Comparison of ENCODE assay signal across 8 cellular contexts in the genomic region with DNA sequence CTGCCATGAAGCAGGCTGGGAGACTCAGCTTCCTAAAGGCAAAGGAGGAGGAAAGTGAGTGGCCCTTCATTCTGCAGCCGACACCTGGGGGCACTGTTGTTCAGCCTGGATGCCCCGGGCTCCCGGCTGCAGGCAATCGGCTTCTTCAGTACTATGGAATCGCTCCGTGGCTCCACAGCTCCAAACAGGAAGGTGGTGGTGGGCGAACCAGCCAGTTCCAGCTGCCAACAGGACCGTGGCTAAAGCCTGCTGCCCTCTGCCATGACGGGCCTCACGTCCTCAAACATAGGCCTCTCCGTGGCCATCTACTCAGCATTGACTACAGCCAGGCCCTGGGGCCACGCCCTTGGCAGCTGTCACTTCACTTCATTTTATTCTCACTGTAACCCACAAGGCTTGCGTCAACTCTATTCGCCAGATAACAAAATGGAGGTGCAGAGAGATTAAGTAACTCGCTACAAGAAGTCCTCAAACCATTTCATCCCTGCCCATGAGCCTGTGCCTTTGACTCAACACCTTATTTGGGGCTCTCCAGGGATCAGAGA. TPM values are rescaled to one million over a fixed set of nuclear protein-coding genes. Genes with fewer than 3 reads are reported as not detected.
DNase-seq lines count a peak whose midpoint lies in the region; ATAC-seq and TF ChIP-seq lines count a peak whose summit lies in the region.

No MANE protein-coding gene starts in this region.

- no peaks in the 10 kb centered on the region for H3K9me2 ChIP-seq in OCI-LY1 (ENCODE audit: low read depth, low read length)

- H4K20me1 ChIP-seq in OCI-LY1 (ENCODE audit: insufficient read depth, low read length) = no peaks in the 10 kb centered on the region

- peak overlapping the region; percentile 51 for H3K4me2 ChIP-seq in OCI-LY1 (ENCODE audit: low read length)
- peak overlapping the region; percentile 44 for H3K4me2 ChIP-seq in trophoblast cell (ENCODE audit: low read length)

- no peak overlapping the region for H2BK120ac ChIP-seq in trophoblast cell (ENCODE audit: insufficient read depth, low read length, poor library complexity)

- H3K79me1 ChIP-seq in trophoblast cell (ENCODE audit: low read length) = no peaks in the 10 kb centered on the region

- TF ChIP-seq CTCF in OCI-LY1 (IDR thresholded peaks at IDR 0.05; ENCODE audit: low read length) (peak; percentile 88), fibroblast of pulmonary artery (IDR thresholded peaks at IDR 0.05; ENCODE audit: low read length, missing control alignments) (peak; percentile 75)

- H3K9me3 ChIP-seq in OCI-LY1 (ENCODE audit: low read length) (no peaks in the 10 kb centered on the region; the same call in 1 of the 2 replicates), trophoblast cell (ENCODE audit: insufficient read depth, low read depth, low read length) (peaks cover 3% of the 10 kb centered on the region)

- no peak overlapping the region for H3K14ac ChIP-seq in trophoblast cell (ENCODE audit: low read length)

- no peak overlapping the region for H2AFZ ChIP-seq in OCI-LY1 (ENCODE audit: low read length)
- H2AFZ ChIP-seq in trophoblast cell (ENCODE audit: insufficient read depth, low read length, poor library complexity) = no peak overlapping the region

- H2BK12ac ChIP-seq in trophoblast cell (ENCODE audit: low read length) = no peak overlapping the region

- 0 out of 2 replicates have a peak, but pooled peaks cover 4% of the 10 kb centered on the region for H3F3A ChIP-seq in OCI-LY1 (ENCODE audit: insufficient read depth, low read length)

- peak overlapping the region; percentile 42 for H4K8ac ChIP-seq in trophoblast cell (ENCODE audit: low read depth, low read length)

- WGBS in trophoblast cell (ENCODE audit: extremely low coverage, insufficient coverage, insufficient read length) = no CpG with 5 or more reads among the region's 15 CpGs

- no peak overlapping the region for H2BK5ac ChIP-seq in trophoblast cell (ENCODE audit: low read depth, low read length, poor library complexity)

- H3K36me3 ChIP-seq in OCI-LY1 (ENCODE audit: insufficient read depth, low read length) = peaks cover 52% of the 10 kb centered on the region
- H3K36me3 ChIP-seq in trophoblast cell (ENCODE audit: control insufficient read depth in 1 of 2, insufficient read depth in 2 of 2, low read length in 2 of 2) = no peaks in the 10 kb centered on the region

- H3K79me2 ChIP-seq in OCI-LY1 (ENCODE audit: insufficient read depth, low read length) (0 out of 2 replicates have a peak, but pooled peaks cover 4% of the 10 kb centered on the region), trophoblast cell (ENCODE audit: control insufficient read depth, insufficient read depth, low read length, poor library complexity) (no peaks in the 10 kb centered on the region)

- H3K27ac ChIP-seq in OCI-LY1 (ENCODE audit: low read depth, low read length, poor library complexity, severe bottlenecking) (peak overlapping the region; percentile 96), trophoblast cell (ENCODE audit: low read depth, low read length) (no peak overlapping the region)

- no peak overlapping the region for H4K12ac ChIP-seq in trophoblast cell (ENCODE audit: low read depth, low read length)

- H3K4me3 ChIP-seq in OCI-LY1 (ENCODE audit: low read depth, low read length, poor library complexity, severe bottlenecking) (peak overlapping the region; percentile 25), fibroblast of pulmonary artery (replicated peaks; ENCODE audit: low read depth, low read length) (no peak overlapping the region), trophoblast cell (ENCODE audit: low read depth, low read length) (no peak overlapping the region)

- H3K18ac ChIP-seq in trophoblast cell (ENCODE audit: low read length) = no peak overlapping the region

- no peak for ATAC-seq in HG02588 (IDR thresholded peaks at IDR 0.05; ENCODE audit: unreplicated experiment)

- H3K9ac ChIP-seq in OCI-LY1 (ENCODE audit: low read length) (peak overlapping the region; percentile 62), trophoblast cell (ENCODE audit: low read length) (no peak overlapping the region)

- no peak overlapping the region for H4K91ac ChIP-seq in trophoblast cell (ENCODE audit: low read depth, low read length)

- no peak overlapping the region for H3K4ac ChIP-seq in trophoblast cell (ENCODE audit: low read depth, low read length)

- peak; percentile 23 for DNase-seq in NCI-H1436 (lab: John Stamatoyannopoulos, UW)
- DNase-seq in NCI-H1436 treated with DMSO at 0.1 percent for 48 hours (lab: John Stamatoyannopoulos, UW) = no peak
- DNase-seq in HK-2 (ENCODE audit: unreplicated experiment) = peak; percentile 65
- peak; percentile 75 for DNase-seq in activated CD8-positive, alpha-beta memory T cell treated with anti-CD3 and anti-CD28 coated beads, Interleukin-2, amount 50 U/mL, for 48 hours
- DNase-seq in fibroblast of pulmonary artery (ENCODE audit: low read depth) = peak; percentile 73
- peak; percentile 54 to 78 for DNase-seq in trophoblast cell

- H3K4me1 ChIP-seq in OCI-LY1 (ENCODE audit: insufficient read depth, low read length, severe bottlenecking) = peaks cover 78% of the 10 kb centered on the region
- peaks cover 8 to 15% of the 10 kb centered on the region in 2 experiments for H3K4me1 ChIP-seq in trophoblast cell (ENCODE audit: control insufficient read depth in 1 of 2, insufficient read depth in 2 of 2, low read length in 2 of 2)

- H3K27me3 ChIP-seq in OCI-LY1 (ENCODE audit: insufficient read depth, low read length) = no peaks in the 10 kb centered on the region
- no peaks in the 10 kb centered on the region for H3K27me3 ChIP-seq in trophoblast cell (ENCODE audit: insufficient read depth, low read length)

- H3K23ac ChIP-seq in trophoblast cell (ENCODE audit: low read length) = no peak overlapping the region

- no peak overlapping the region for H2AK5ac ChIP-seq in trophoblast cell (ENCODE audit: low read length)

RNA-seq across cellular contexts. Expression of a gene that starts 38.1 kb away (rescaled TPM):
- 0.01 TPM in 1 of 2 replicates, not detected in the other for polyA plus RNA-seq in trophoblast cell (2013)
